ENCODE assay signal across 8 cellular contexts in the genomic region with DNA sequence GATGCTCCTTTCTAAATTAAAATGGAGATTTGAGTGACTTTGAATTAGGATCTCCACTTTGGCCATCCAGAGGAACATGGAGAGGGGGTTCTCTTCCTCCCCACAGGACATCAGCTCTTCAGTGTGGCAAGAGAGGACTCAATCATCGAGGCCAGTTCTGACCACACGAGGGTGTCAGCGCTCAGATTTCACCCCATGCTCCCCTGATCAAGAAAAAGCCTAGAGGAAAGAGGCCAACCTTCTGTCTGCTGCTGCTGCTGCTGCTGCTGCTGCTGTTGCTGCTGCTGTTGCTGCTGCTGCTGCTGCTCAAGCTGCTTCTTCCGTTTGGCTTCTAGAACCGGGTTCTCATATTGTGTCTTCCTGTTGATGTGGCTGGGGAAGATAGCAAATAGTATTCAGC.
DNase-seq lines count a peak whose midpoint lies in the region; ATAC-seq and FAIRE-seq lines count a peak whose summit lies in the region.

No MANE protein-coding gene starts in this region.

- ATAC-seq in GM21390 (IDR thresholded peaks at IDR 0.05; ENCODE audit: unreplicated experiment) (no peak), HG03280 (IDR thresholded peaks at IDR 0.05; ENCODE audit: unreplicated experiment) (no peak)

- no peak for FAIRE-seq in frontal cortex (lab: Jason Lieb, UNC)

- H3K36me3 ChIP-seq in HUES48 (ENCODE audit: control insufficient read depth, insufficient read depth, low read length), result peaks cover 66% of the 10 kb centered on the region

- H3K9me3 ChIP-seq in HUES48 (ENCODE audit: control insufficient read depth, insufficient read depth, low read length), result no peaks in the 10 kb centered on the region

- H3K27ac ChIP-seq in HUES48 (ENCODE audit: low read depth, low read length), result peak overlapping the region; percentile 38

- DNase-seq in DMS 273 (lab: John Stamatoyannopoulos, UW; ENCODE audit: unreplicated experiment) (peak; percentile 80), SW480 (ENCODE audit: low spot score) (peak; percentile 60), frontal cortex (ENCODE audit: low spot score in 2 of 2) (peak; percentile 5 to 28), posterior cingulate gyrus (peak in 9 of 10 donors; percentile 41 to 95 (median 68))
- DNase-seq in activated naive CD4-positive, alpha-beta T cell treated with Interleukin-2 at 50 U/mL for 16 hours, result no peak

- H3K4me1 ChIP-seq in HUES48 (ENCODE audit: control insufficient read depth, insufficient read depth, low read length), result peaks cover 13% of the 10 kb centered on the region

- H3K27me3 ChIP-seq in HUES48 (ENCODE audit: control insufficient read depth, insufficient read depth, low read length), result no peaks in the 10 kb centered on the region

- intact Hi-C loops in posterior cingulate gyrus (cut with DNase I), result loop anchor here (1.0 to 10.0 kb wide), 3 partner anchors 233 to 755 kb away; no protein-coding TSS in a partner anchor

- no peak overlapping the region for H3K9ac ChIP-seq in HUES48 (ENCODE audit: low read depth, low read length)

- H3K4me3 ChIP-seq in HUES48 (ENCODE audit: low read depth, low read length), result no peak overlapping the region
